23 cellular contexts compared by ENCODE assay signal in genomic region chr2:238144262-238144661, GRCh38. TPM values are rescaled to one million over a fixed set of nuclear protein-coding genes. Genes with fewer than 3 reads are reported as not detected.
A peak's percentile ranks its signal among the peaks of the same experiment; 100 is the strongest.
DNase-seq lines count a peak whose midpoint lies in the region; ATAC-seq and TF ChIP-seq lines count a peak whose summit lies in the region.
"Had no signal": no experiment of that assay in that cellular context is flagged by ENCODE, and none has a peak within 500 bp of the region (broad histone marks: within the 10 kb centered on the region; RNA-seq: fewer than 3 reads in every experiment).

No MANE protein-coding gene starts in this region.

- H3K36me3 ChIP-seq in heart left ventricle, result peaks cover 0 to 12% (median 0%) of the 10 kb centered on the region in 9 donors
- H3K36me3 ChIP-seq: prostate gland, thyroid gland had no signal

- H3K27me3 ChIP-seq in heart left ventricle (no peaks in the 10 kb centered on the region), dorsolateral prefrontal cortex (no peaks in the 10 kb centered on the region)
- H3K27me3 ChIP-seq: thyroid gland had no signal

- intact Hi-C loops in heart left ventricle (cut with DNase I) (loop anchor here in 3 of 10 donors (5.0 to 10.0 kb wide), 2 partner anchors 287 to 289 kb away; partner anchors contain the start of gene RAMP1 (in 3 of the 3)), Right ventricle myocardium superior (cut with DNase I) (loop anchor here (10.0 kb wide), 1 partner anchor 289 kb away; the partner anchor contains the start of gene RAMP1), dorsolateral prefrontal cortex (cut with DNase I) (no loop called here)

- no peak overlapping the region for H3K4me3 ChIP-seq in heart left ventricle
- H3K4me3 ChIP-seq in dorsolateral prefrontal cortex, result no peak overlapping the region
- H3K4me3 ChIP-seq: prostate gland, skin epidermis, thyroid gland had no signal

- peaks cover 0 to 37% (median 19%) of the 10 kb centered on the region in 12 donors for H3K4me1 ChIP-seq in heart left ventricle
- H3K4me1 ChIP-seq: prostate gland had no signal

- WGBS in heart left ventricle, 4 donors, result 82 to 85% (median 83%) methylated on average over 4 to 5 of the region's 5 CpGs

- no peak overlapping the region for H3K4me3 Mint-ChIP-seq in activated T-helper 17 cell treated with anti-CD3 and anti-CD28 coated beads, Interleukin-2, amount 50 U/mL, for 72 hours
- no peak overlapping the region for H3K4me3 Mint-ChIP-seq in stimulated activated effector memory CD8-positive, alpha-beta T cell treated with anti-CD3 and anti-CD28 coated beads, Interleukin-12 subunit alpha, Interleukin-12 subunit beta, amount 100 ng/mL, for 72 hours
- H3K4me3 Mint-ChIP-seq: activated CD4-positive, alpha-beta T cell treated with anti-CD3 and anti-CD28 coated beads, Interleukin-2, amount 10 ng/mL, durations not matched to agents 24 days and 14 days; activated T-cell treated with anti-CD3 and anti-CD28 coated beads, Interleukin-2, amount 50 U/mL, for 4 hours; CD8-positive, alpha-beta memory T cell; mesothelial cell of epicardium; stimulated activated naive CD8-positive, alpha-beta T cell treated with anti-CD3 and anti-CD28 coated beads, Interleukin-15, Interleukin-2, amounts not matched to agents 100 ng/mL and 50 ng/mL, for 24 hours; T-helper 2 cell treated with Interferon-gamma antibody and Interleukin-4, amounts not matched to agents 5 μg/mL and 100 μg/mL, for 36 hours had no signal

- H3K4me1 Mint-ChIP-seq in activated T-helper 17 cell treated with anti-CD3 and anti-CD28 coated beads, Interleukin-2, amount 50 U/mL, for 72 hours, result peaks cover 5% of the 10 kb centered on the region
- peaks cover 16% of the 10 kb centered on the region for H3K4me1 Mint-ChIP-seq in stimulated activated effector memory CD8-positive, alpha-beta T cell treated with anti-CD3 and anti-CD28 coated beads, Interleukin-12 subunit alpha, Interleukin-12 subunit beta, amount 100 ng/mL, for 72 hours
- H3K4me1 Mint-ChIP-seq: activated CD4-positive, alpha-beta T cell treated with anti-CD3 and anti-CD28 coated beads, Interleukin-2, amount 10 ng/mL, durations not matched to agents 24 days and 14 days had no signal

- H3K27ac ChIP-seq in heart left ventricle, result peak overlapping the region in 8 of 12 donors; percentile 25 to 71 (median 52)
- H3K27ac ChIP-seq in dorsolateral prefrontal cortex, result no peak overlapping the region
- H3K27ac ChIP-seq: prostate gland, thyroid gland, VCaP had no signal

- ATAC-seq in heart left ventricle (no peak), Right ventricle myocardium superior (ENCODE audit: poor library complexity) (no peak), HG03378 (IDR thresholded peaks at IDR 0.05; ENCODE audit: unreplicated experiment) (no peak)
- ATAC-seq in activated T-helper 17 cell treated with anti-CD3 and anti-CD28 coated beads, Interleukin-2, amount 50 U/mL, for 72 hours (replicated peaks), result no peak
- no peak for ATAC-seq in stimulated activated effector memory CD8-positive, alpha-beta T cell treated with anti-CD3 and anti-CD28 coated beads, Interleukin-12 subunit alpha, Interleukin-12 subunit beta, amount 100 ng/mL, for 72 hours
- ATAC-seq: activated T-cell treated with anti-CD3 and anti-CD28 coated beads, Interleukin-2, amount 50 U/mL, for 4 hours; naive thymus-derived CD4-positive, alpha-beta T cell had no signal

- H3K27ac Mint-ChIP-seq in activated T-helper 17 cell treated with anti-CD3 and anti-CD28 coated beads, Interleukin-2, amount 50 U/mL, for 72 hours, result peak overlapping the region; percentile 29
- H3K27ac Mint-ChIP-seq in stimulated activated effector memory CD8-positive, alpha-beta T cell treated with anti-CD3 and anti-CD28 coated beads, Interleukin-12 subunit alpha, Interleukin-12 subunit beta, amount 100 ng/mL, for 72 hours, result peak overlapping the region; percentile 46
- H3K27ac Mint-ChIP-seq: activated CD4-positive, alpha-beta T cell treated with anti-CD3 and anti-CD28 coated beads, Interleukin-2, amount 10 ng/mL, durations not matched to agents 24 days and 14 days; mesothelial cell of epicardium; stimulated activated naive CD8-positive, alpha-beta T cell treated with anti-CD3 and anti-CD28 coated beads, Interleukin-15, Interleukin-2, amounts not matched to agents 100 ng/mL and 50 ng/mL, for 24 hours; T-helper 2 cell treated with Interferon-gamma antibody and Interleukin-4, amounts not matched to agents 5 μg/mL and 100 μg/mL, for 36 hours had no signal

- TF ChIP-seq POLR2A in heart left ventricle (IDR thresholded peaks at IDR 0.05), result no peak

- TF ChIP-seq CTCF in heart left ventricle (IDR thresholded peaks at IDR 0.05) (no peak), dorsolateral prefrontal cortex (IDR thresholded peaks at IDR 0.05 in 54 of 56, conservative IDR thresholded peaks at IDR 0.05 in 2 of 56; ENCODE audit: low read depth in 1 of 56, partially characterized antibody in 56 of 56) (no peak)

- H3K36me3 Mint-ChIP-seq in activated T-helper 17 cell treated with anti-CD3 and anti-CD28 coated beads, Interleukin-2, amount 50 U/mL, for 72 hours (ENCODE audit: low read depth), result no peaks in the 10 kb centered on the region
- no peaks in the 10 kb centered on the region for H3K36me3 Mint-ChIP-seq in stimulated activated effector memory CD8-positive, alpha-beta T cell treated with anti-CD3 and anti-CD28 coated beads, Interleukin-12 subunit alpha, Interleukin-12 subunit beta, amount 100 ng/mL, for 72 hours
- H3K36me3 Mint-ChIP-seq: CD8-positive, alpha-beta memory T cell; mesothelial cell of epicardium; naive thymus-derived CD4-positive, alpha-beta T cell had no signal

- DNase-seq in heart left ventricle (no peak), Right ventricle myocardium superior (no peak), dorsolateral prefrontal cortex (no peak)
- DNase-seq in stimulated activated effector memory CD8-positive, alpha-beta T cell treated with anti-CD3 and anti-CD28 coated beads, Interleukin-12 subunit alpha, Interleukin-12 subunit beta, amount 100 ng/mL, for 72 hours (ENCODE audit: low spot score in 2 of 2), result no peak
- DNase-seq: activated CD4-positive, alpha-beta T cell treated with anti-CD3 and anti-CD28 coated beads, Interleukin-2, amount 10 ng/mL, durations not matched to agents 24 days and 14 days; activated naive CD4-positive, alpha-beta T cell; activated T-cell treated with anti-CD3 and anti-CD28 coated beads, Interleukin-2, amount 50 U/mL, for 4 hours; CD8-positive, alpha-beta memory T cell; islet precursor cell; naive thymus-derived CD4-positive, alpha-beta T cell; NCI-H1048; NCI-H1694; thyroid gland had no signal

- no peaks in the 10 kb centered on the region for H3K9me3 Mint-ChIP-seq in activated T-helper 17 cell treated with anti-CD3 and anti-CD28 coated beads, Interleukin-2, amount 50 U/mL, for 72 hours
- no peaks in the 10 kb centered on the region for H3K9me3 Mint-ChIP-seq in stimulated activated effector memory CD8-positive, alpha-beta T cell treated with anti-CD3 and anti-CD28 coated beads, Interleukin-12 subunit alpha, Interleukin-12 subunit beta, amount 100 ng/mL, for 72 hours
- H3K9me3 Mint-ChIP-seq: activated CD4-positive, alpha-beta T cell treated with anti-CD3 and anti-CD28 coated beads, Interleukin-2, amount 10 ng/mL, durations not matched to agents 24 days and 14 days; activated T-cell treated with anti-CD3 and anti-CD28 coated beads, Interleukin-2, amount 50 U/mL, for 4 hours; CD8-positive, alpha-beta memory T cell; mesothelial cell of epicardium; stimulated activated naive CD8-positive, alpha-beta T cell treated with anti-CD3 and anti-CD28 coated beads, Interleukin-15, Interleukin-2, amounts not matched to agents 100 ng/mL and 50 ng/mL, for 24 hours; T-helper 2 cell treated with Interferon-gamma antibody and Interleukin-4, amounts not matched to agents 5 μg/mL and 100 μg/mL, for 36 hours had no signal

- no peaks in the 10 kb centered on the region for H3K9me3 ChIP-seq in heart left ventricle
- H3K9me3 ChIP-seq: prostate gland, thyroid gland had no signal

- no peaks in the 10 kb centered on the region for H3K27me3 Mint-ChIP-seq in activated T-helper 17 cell treated with anti-CD3 and anti-CD28 coated beads, Interleukin-2, amount 50 U/mL, for 72 hours
- H3K27me3 Mint-ChIP-seq: activated CD4-positive, alpha-beta T cell treated with anti-CD3 and anti-CD28 coated beads, Interleukin-2, amount 10 ng/mL, durations not matched to agents 24 days and 14 days; CD8-positive, alpha-beta memory T cell; naive thymus-derived CD4-positive, alpha-beta T cell; stimulated activated naive CD8-positive, alpha-beta T cell treated with anti-CD3 and anti-CD28 coated beads, Interleukin-15, Interleukin-2, amounts not matched to agents 100 ng/mL and 50 ng/mL, for 24 hours had no signal

RNA-seq across cellular contexts. Expression of gene KLHL30, which starts 5.8 kb away (rescaled TPM):
- total RNA-seq in heart left ventricle, result 10 to 100 TPM; 19.8 to 43.7 (median 23.2) TPM
- 10 to 100 TPM in 1 of 2 donors, 1 to 10 TPM in 1; 5.1 to 10.7 TPM for polyA plus RNA-seq in heart left ventricle
- total RNA-seq in Right ventricle myocardium superior, result 20.0 TPM
- not detected for total RNA-seq in activated T-helper 17 cell treated with anti-CD3 and anti-CD28 coated beads, Interleukin-2, amount 50 U/mL, for 72 hours
- 1 to 10 TPM in 4 of 120 experiments, under 1 TPM in 69, not detected in 47; 0.10 to 1.5 (median 0.24) TPM for total RNA-seq in dorsolateral prefrontal cortex
- total RNA-seq: activated CD4-positive, alpha-beta T cell treated with anti-CD3 and anti-CD28 coated beads, Interleukin-2, amount 10 ng/mL, durations not matched to agents 24 days and 14 days; activated T-cell treated with anti-CD3 and anti-CD28 coated beads, Interleukin-2, amount 50 U/mL, for 4 hours; CD8-positive, alpha-beta memory T cell; cerebellum; endothelial cell of umbilical vein; naive thymus-derived CD4-positive, alpha-beta T cell had no signal
- polyA plus RNA-seq: CD8-positive, alpha-beta memory T cell; endothelial cell of umbilical vein; naive thymus-derived CD4-positive, alpha-beta T cell had no signal

RNA-seq across cellular contexts. Expression of gene ERFE, which starts 14.5 kb away (rescaled TPM):
- total RNA-seq in heart left ventricle (1 to 10 TPM in 1 of 9 donors, under 1 TPM in 5, not detected in 3; 0.23 to 1.8 (median 0.65) TPM), Right ventricle myocardium superior (not detected), dorsolateral prefrontal cortex (1 to 10 TPM in 108 of 120 experiments, under 1 TPM in 12; 0.35 to 6.8 (median 2.2) TPM)
- under 1 TPM; 0.08 to 0.36 TPM for polyA plus RNA-seq in heart left ventricle
- total RNA-seq in activated T-helper 17 cell treated with anti-CD3 and anti-CD28 coated beads, Interleukin-2, amount 50 U/mL, for 72 hours, result not detected
- polyA plus RNA-seq: CD8-positive, alpha-beta memory T cell; naive thymus-derived CD4-positive, alpha-beta T cell had no signal

RNA-seq across cellular contexts. Expression of gene ESPNL, which starts 44.1 kb away (rescaled TPM):
- total RNA-seq in heart left ventricle, result 1 to 10 TPM in 1 of 9 donors, under 1 TPM in 7, not detected in 1; 0.05 to 1.2 (median 0.23) TPM
- under 1 TPM in 1 of 2 donors, not detected in 1; 0.27 TPM for polyA plus RNA-seq in heart left ventricle
- not detected for total RNA-seq in Right ventricle myocardium superior
- total RNA-seq in activated T-helper 17 cell treated with anti-CD3 and anti-CD28 coated beads, Interleukin-2, amount 50 U/mL, for 72 hours, result 1 to 10 TPM in 1 of 2 donors, under 1 TPM in 1; 0.39 to 1.0 TPM
- 1 to 10 TPM in 8 of 120 experiments, under 1 TPM in 87, not detected in 25; 0.09 to 2.3 (median 0.29) TPM for total RNA-seq in dorsolateral prefrontal cortex
- total RNA-seq: CD8-positive, alpha-beta memory T cell; endothelial cell of umbilical vein had no signal
- polyA plus RNA-seq: CD8-positive, alpha-beta memory T cell; endothelial cell of umbilical vein; naive thymus-derived CD4-positive, alpha-beta T cell had no signal

RNA-seq across cellular contexts. Expression of gene ILKAP, which starts 59.2 kb away (rescaled TPM):
- total RNA-seq in heart left ventricle (10 to 100 TPM; 12.4 to 27.7 (median 23.4) TPM), Right ventricle myocardium superior (23.8 TPM), dorsolateral prefrontal cortex (10 to 100 TPM; 44.0 to 90.8 (median 62.7) TPM)
- 10 to 100 TPM; 33.7 to 41.7 TPM for polyA plus RNA-seq in heart left ventricle
- 10 to 100 TPM; 33.6 to 53.6 TPM for total RNA-seq in activated T-helper 17 cell treated with anti-CD3 and anti-CD28 coated beads, Interleukin-2, amount 50 U/mL, for 72 hours

Comparison
In these comparisons a context has a peak if more than half of its experiments do, and no peak if none do; other contexts are left out.
1. H3K27ac ChIP-seq: peak in heart left ventricle (8 of 12); none in dorsolateral prefrontal cortex (0 of 59).